Comparison of ENCODE assay signal across 1 cellular context in the genomic region with DNA sequence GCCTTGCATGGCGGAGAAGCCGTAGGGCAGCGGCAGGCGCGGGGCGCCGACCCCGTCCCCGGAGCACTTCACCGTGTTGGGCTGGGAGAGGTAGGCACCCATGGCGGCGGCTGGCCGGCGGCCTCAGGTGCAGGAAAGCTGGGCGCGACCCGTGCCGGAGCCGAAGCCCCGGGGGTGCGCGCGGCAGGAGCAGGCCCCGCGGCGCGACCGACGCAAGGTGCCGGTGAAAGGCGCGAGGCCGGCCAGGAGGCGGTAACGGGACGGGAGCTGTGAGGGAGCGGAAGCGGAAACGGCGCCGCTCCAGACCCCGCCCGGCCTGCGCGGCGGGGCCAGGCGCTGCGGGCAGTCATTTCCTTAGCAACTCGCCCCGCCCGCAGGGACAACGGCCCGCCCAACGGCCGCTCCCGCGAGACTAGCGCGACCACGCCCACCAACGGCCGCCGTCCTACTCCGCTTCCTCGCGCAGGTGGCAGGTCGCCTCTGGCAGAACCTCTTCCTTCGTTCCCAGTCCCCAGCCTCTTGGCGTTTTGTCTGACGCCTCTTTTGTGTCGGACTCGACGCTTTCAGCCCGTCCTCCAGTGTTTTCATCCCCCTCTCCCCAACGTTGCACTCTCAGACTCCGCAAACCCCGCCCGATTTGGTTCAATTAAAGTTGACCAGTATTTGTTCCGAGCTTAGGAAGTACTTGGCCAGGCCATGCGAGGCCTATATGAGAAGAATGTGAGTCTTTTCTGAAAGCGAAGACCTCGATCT.
TF ChIP-seq lines count a peak whose summit lies in the region.

A gene with protein sequence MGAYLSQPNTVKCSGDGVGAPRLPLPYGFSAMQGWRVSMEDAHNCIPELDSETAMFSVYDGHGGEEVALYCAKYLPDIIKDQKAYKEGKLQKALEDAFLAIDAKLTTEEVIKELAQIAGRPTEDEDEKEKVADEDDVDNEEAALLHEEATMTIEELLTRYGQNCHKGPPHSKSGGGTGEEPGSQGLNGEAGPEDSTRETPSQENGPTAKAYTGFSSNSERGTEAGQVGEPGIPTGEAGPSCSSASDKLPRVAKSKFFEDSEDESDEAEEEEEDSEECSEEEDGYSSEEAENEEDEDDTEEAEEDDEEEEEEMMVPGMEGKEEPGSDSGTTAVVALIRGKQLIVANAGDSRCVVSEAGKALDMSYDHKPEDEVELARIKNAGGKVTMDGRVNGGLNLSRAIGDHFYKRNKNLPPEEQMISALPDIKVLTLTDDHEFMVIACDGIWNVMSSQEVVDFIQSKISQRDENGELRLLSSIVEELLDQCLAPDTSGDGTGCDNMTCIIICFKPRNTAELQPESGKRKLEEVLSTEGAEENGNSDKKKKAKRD (minus strand): TSS at position 271 of the 753 bp plus-strand sequence. CDS start 169 bp downstream, at position 102.

TF ChIP-seq in K562, 482 proteins besides CTCF, POLR2A, EP300 and RAD21 (continued from another document):
- TF ChIP-seq, protein P1, sequence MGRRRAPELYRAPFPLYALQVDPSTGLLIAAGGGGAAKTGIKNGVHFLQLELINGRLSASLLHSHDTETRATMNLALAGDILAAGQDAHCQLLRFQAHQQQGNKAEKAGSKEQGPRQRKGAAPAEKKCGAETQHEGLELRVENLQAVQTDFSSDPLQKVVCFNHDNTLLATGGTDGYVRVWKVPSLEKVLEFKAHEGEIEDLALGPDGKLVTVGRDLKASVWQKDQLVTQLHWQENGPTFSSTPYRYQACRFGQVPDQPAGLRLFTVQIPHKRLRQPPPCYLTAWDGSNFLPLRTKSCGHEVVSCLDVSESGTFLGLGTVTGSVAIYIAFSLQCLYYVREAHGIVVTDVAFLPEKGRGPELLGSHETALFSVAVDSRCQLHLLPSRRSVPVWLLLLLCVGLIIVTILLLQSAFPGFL (CRISPR knock-in tag; IDR thresholded peaks at IDR 0.05), result 0 out of 2 replicates have a peak, but pooled peaks have one; percentile 36
- TF ChIP-seq ZNF518B (CRISPR knock-in tag; IDR thresholded peaks at IDR 0.05) (no peak), ZNF444 (CRISPR knock-in tag; IDR thresholded peaks at IDR 0.05) (no peak), SNIP1 (IDR thresholded peaks at IDR 0.05; ENCODE audit: low read depth) (no peak), ATF4 (CRISPR knock-in tag; IDR thresholded peaks at IDR 0.05) (no peak), CAMTA2 (CRISPR knock-in tag; conservative IDR thresholded peaks at IDR 0.05) (no peak), TAF7 (tag; IDR thresholded peaks at IDR 0.05) (peak; percentile 94), CBX1 (IDR thresholded peaks at IDR 0.05; ENCODE audit: low read depth) (peak; percentile 86), ADNP (tag; IDR thresholded peaks at IDR 0.05) (no peak), PTRF (tag; IDR thresholded peaks at IDR 0.05) (no peak), CREB1 (IDR thresholded peaks at IDR 0.05) (peak; percentile 49), CREB1 (CRISPR knock-in tag; IDR thresholded peaks at IDR 0.05) (peak; percentile 74), ZNF263 (CRISPR knock-in tag; IDR thresholded peaks at IDR 0.05; ENCODE audit: borderline replicate concordance) (peak; percentile 46; the same call in 1 of the 2 replicates), RNF219 (CRISPR knock-in tag; IDR thresholded peaks at IDR 0.05) (no peak), HMBOX1 (IDR thresholded peaks at IDR 0.05) (no peak), ZNF184 (CRISPR knock-in tag; IDR thresholded peaks at IDR 0.05) (no peak), NR2F6 (CRISPR knock-in tag; IDR thresholded peaks at IDR 0.05) (no peak), RBBP5 (IDR thresholded peaks at IDR 0.05; ENCODE audit: borderline replicate concordance, insufficient read depth, low read length, poor library complexity, severe bottlenecking) (peak; percentile 96), TEAD4 (IDR thresholded peaks at IDR 0.05; ENCODE audit: low read length) (peak; percentile 38; the same call in 1 of the 2 replicates), TEAD4 (CRISPR knock-in tag; IDR thresholded peaks at IDR 0.05; ENCODE audit: borderline replicate concordance) (no peak), ZNF668 (CRISPR knock-in tag; IDR thresholded peaks at IDR 0.05) (no peak), CHD1 (IDR thresholded peaks at IDR 0.05; ENCODE audit: low read length) (peak; percentile 43), ZNF253 (CRISPR knock-in tag; conservative IDR thresholded peaks at IDR 0.05) (no peak), CHD4 (IDR thresholded peaks at IDR 0.05; ENCODE audit: insufficient read depth, insufficient replicate concordance, low read depth, low read length, poor library complexity, severe bottlenecking) (no peak), HOXB6 (CRISPR knock-in tag; IDR thresholded peaks at IDR 0.05; ENCODE audit: borderline replicate concordance) (no peak), HEY1 (CRISPR knock-in tag; IDR thresholded peaks at IDR 0.05; ENCODE audit: borderline replicate concordance) (no peak), RBM14 (IDR thresholded peaks at IDR 0.05; ENCODE audit: borderline replicate concordance, insufficient read depth, low read depth, low read length) (no peak), ZNF511 (CRISPR knock-in tag; IDR thresholded peaks at IDR 0.05) (peak; percentile 54; the same call in 1 of the 2 replicates), ZFP30 (CRISPR knock-in tag; IDR thresholded peaks at IDR 0.05; ENCODE audit: borderline replicate concordance) (no peak), ZFPM2 (CRISPR knock-in tag; IDR thresholded peaks at IDR 0.05) (no peak), ASH1L (IDR thresholded peaks at IDR 0.05; ENCODE audit: borderline replicate concordance, low read depth, partially characterized antibody) (no peak)
- TF ChIP-seq, protein P2, sequence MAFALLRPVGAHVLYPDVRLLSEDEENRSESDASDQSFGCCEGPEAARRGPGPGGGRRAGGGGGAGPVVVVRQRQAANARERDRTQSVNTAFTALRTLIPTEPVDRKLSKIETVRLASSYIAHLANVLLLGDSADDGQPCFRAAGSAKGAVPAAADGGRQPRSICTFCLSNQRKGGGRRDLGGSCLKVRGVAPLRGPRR (CRISPR knock-in tag; IDR thresholded peaks at IDR 0.05), result no peak
- TF ChIP-seq, protein P3, sequence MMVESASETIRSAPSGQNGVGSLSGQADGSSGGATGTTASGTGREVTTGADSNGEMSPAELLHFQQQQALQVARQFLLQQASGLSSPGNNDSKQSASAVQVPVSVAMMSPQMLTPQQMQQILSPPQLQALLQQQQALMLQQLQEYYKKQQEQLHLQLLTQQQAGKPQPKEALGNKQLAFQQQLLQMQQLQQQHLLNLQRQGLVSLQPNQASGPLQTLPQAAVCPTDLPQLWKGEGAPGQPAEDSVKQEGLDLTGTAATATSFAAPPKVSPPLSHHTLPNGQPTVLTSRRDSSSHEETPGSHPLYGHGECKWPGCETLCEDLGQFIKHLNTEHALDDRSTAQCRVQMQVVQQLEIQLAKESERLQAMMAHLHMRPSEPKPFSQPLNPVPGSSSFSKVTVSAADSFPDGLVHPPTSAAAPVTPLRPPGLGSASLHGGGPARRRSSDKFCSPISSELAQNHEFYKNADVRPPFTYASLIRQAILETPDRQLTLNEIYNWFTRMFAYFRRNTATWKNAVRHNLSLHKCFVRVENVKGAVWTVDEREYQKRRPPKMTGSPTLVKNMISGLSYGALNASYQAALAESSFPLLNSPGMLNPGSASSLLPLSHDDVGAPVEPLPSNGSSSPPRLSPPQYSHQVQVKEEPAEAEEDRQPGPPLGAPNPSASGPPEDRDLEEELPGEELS (CRISPR knock-in tag; IDR thresholded peaks at IDR 0.05; ENCODE audit: borderline replicate concordance), result no peak
- TF ChIP-seq, protein P4, sequence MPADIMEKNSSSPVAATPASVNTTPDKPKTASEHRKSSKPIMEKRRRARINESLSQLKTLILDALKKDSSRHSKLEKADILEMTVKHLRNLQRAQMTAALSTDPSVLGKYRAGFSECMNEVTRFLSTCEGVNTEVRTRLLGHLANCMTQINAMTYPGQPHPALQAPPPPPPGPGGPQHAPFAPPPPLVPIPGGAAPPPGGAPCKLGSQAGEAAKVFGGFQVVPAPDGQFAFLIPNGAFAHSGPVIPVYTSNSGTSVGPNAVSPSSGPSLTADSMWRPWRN (IDR thresholded peaks at IDR 0.05; ENCODE audit: low read depth), result no peak
- TF ChIP-seq, protein P5, sequence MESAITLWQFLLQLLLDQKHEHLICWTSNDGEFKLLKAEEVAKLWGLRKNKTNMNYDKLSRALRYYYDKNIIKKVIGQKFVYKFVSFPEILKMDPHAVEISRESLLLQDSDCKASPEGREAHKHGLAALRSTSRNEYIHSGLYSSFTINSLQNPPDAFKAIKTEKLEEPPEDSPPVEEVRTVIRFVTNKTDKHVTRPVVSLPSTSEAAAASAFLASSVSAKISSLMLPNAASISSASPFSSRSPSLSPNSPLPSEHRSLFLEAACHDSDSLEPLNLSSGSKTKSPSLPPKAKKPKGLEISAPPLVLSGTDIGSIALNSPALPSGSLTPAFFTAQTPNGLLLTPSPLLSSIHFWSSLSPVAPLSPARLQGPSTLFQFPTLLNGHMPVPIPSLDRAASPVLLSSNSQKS (CRISPR knock-in tag; IDR thresholded peaks at IDR 0.05), result no peak
